ENCODE assay signal across 8 cellular contexts in the genomic region with DNA sequence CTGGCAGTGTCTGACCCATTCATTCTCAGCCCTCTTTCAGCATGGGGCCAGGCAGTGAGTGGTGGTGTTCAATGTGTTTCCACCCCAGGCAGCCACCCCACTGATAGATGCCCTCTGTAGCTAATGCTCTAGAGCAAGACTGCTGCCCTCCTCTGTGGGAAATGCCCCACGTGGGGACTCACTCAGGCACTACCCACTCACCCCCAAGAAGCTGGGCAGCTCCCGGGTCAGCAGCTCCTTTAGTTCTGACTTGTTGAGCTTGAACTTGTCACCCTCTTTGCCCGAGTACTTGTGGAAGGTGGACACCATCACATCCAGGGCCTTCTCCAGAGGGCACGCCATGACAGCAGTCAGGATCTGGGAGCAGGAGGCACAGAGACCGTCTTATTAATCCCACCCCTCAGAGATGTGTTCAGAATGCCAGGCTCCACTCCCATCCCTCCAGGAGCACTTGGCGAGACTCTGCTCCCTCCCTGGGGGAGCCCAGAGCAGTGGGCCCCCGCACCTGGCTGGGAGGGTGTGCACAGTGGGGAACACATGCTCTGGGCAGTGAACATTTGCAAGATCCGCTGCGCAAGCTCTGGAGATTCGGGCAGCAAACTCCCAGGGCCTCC. TPM values are rescaled to one million over a fixed set of nuclear protein-coding genes. Genes with fewer than 3 reads are reported as not detected.
DNase-seq lines count a peak whose midpoint lies in the region; ATAC-seq and TF ChIP-seq lines count a peak whose summit lies in the region.

No MANE protein-coding gene starts in this region.

- peaks cover 8% of the 10 kb centered on the region for H3F3A ChIP-seq in smooth muscle cell (ENCODE audit: low read depth)

- H3K9me3 ChIP-seq in hepatocyte (ENCODE audit: low read depth) = no peaks in the 10 kb centered on the region
- no peaks in the 10 kb centered on the region for H3K9me3 ChIP-seq in smooth muscle cell (replicated peaks; ENCODE audit: low read depth)

- H3K9me2 ChIP-seq in hepatocyte (replicated peaks; ENCODE audit: insufficient read depth) = no peaks in the 10 kb centered on the region

- peak overlapping the region; percentile 51 for H3K9ac ChIP-seq in smooth muscle cell (ENCODE audit: low read depth)

- WGBS in hepatocyte (ENCODE audit: low lambda C conversion rate, missing lambda C conversion rate) = 34% methylated on average over 10 of the region's 10 CpGs
- 35% methylated on average over 10 of the region's 10 CpGs for WGBS in smooth muscle cell (ENCODE audit: low lambda C conversion rate)

- no peak for DNase-seq in H7
- DNase-seq in hepatocyte (ENCODE audit: low spot score) = no peak
- DNase-seq in smooth muscle cell (lab: John Stamatoyannopoulos, UW; ENCODE audit: unreplicated experiment) = no peak
- no peak for DNase-seq in T1000 (lab: John Stamatoyannopoulos, UW)

- H3K4me3 ChIP-seq in H7 (ENCODE audit: insufficient read depth, low read depth, low read length) (peak overlapping the region; percentile 11; the same call in 1 of the 2 replicates), WI38 (ENCODE audit: low read depth, low read length) (peak overlapping the region; percentile 57), hepatocyte (no peak overlapping the region), smooth muscle cell (peak overlapping the region; percentile 39)

- H3K4me2 ChIP-seq in hepatocyte = peak overlapping the region; percentile 72
- peak overlapping the region; percentile 84 for H3K4me2 ChIP-seq in smooth muscle cell

- no peak for ATAC-seq in HG02884 (IDR thresholded peaks at IDR 0.05; ENCODE audit: unreplicated experiment)
- ATAC-seq in HG02970 (IDR thresholded peaks at IDR 0.05; ENCODE audit: low FRiP score, unreplicated experiment) = no peak
- no peak for ATAC-seq in GM18502 (IDR thresholded peaks at IDR 0.05; ENCODE audit: poor library complexity, unreplicated experiment)

- H3K4me1 ChIP-seq in hepatocyte (ENCODE audit: insufficient read depth) (peaks cover 61% of the 10 kb centered on the region), smooth muscle cell (ENCODE audit: low read depth) (peaks cover 46% of the 10 kb centered on the region)

- H4K20me1 ChIP-seq in hepatocyte (ENCODE audit: insufficient read depth, poor library complexity, severe bottlenecking) (no peaks in the 10 kb centered on the region), smooth muscle cell (ENCODE audit: low read depth) (no peaks in the 10 kb centered on the region)

- H3K79me2 ChIP-seq in hepatocyte (peaks cover 9% of the 10 kb centered on the region), smooth muscle cell (ENCODE audit: low read depth) (no peaks in the 10 kb centered on the region)

- H3K27me3 ChIP-seq in H7 (ENCODE audit: control insufficient read depth, insufficient read depth, low read length) (peaks cover under 1% of the 10 kb centered on the region; the same call in 1 of the 2 replicates), hepatocyte (no peaks in the 10 kb centered on the region), smooth muscle cell (ENCODE audit: low read depth) (no peaks in the 10 kb centered on the region)

- TF ChIP-seq CTCF in WI38 (IDR thresholded peaks at IDR 0.05; ENCODE audit: low read depth, low read length) (no peak), hepatocyte (IDR thresholded peaks at IDR 0.05; ENCODE audit: poor library complexity) (no peak), smooth muscle cell (IDR thresholded peaks at IDR 0.05; ENCODE audit: borderline replicate concordance, insufficient read depth, poor library complexity, severe bottlenecking) (no peak)

- H3K27ac ChIP-seq in hepatocyte (peak overlapping the region; percentile 97), smooth muscle cell (ENCODE audit: low read depth) (peak overlapping the region; percentile 93)

- peak overlapping the region; percentile 21 for H2AFZ ChIP-seq in hepatocyte
- no peak overlapping the region for H2AFZ ChIP-seq in smooth muscle cell (ENCODE audit: low read depth)

- H3K36me3 ChIP-seq in H7 (replicated peaks; ENCODE audit: control insufficient read depth, insufficient read depth, low read length) (no peaks in the 10 kb centered on the region), hepatocyte (replicated peaks; ENCODE audit: insufficient read depth, low read depth) (no peaks in the 10 kb centered on the region), smooth muscle cell (ENCODE audit: low read depth) (no peaks in the 10 kb centered on the region)

RNA-seq across cellular contexts. Expression of gene S100A4, which starts 1.0 kb away (rescaled TPM):
- total RNA-seq in H7 (2014; rRNA removed; shearing (Covaris generic)) = 17.3 and 18.0 TPM in 2 replicates
- total RNA-seq in hepatocyte (64.1 and 101 TPM in 2 replicates), smooth muscle cell (1,139 and 1,222 TPM in 2 replicates)
- polyA plus RNA-seq in hepatocyte (116 and 187 TPM in 2 replicates), smooth muscle cell (1,491 and 1,802 TPM in 2 replicates)

RNA-seq across cellular contexts. Expression of gene S100A5, which starts 3.8 kb away (rescaled TPM):
- total RNA-seq in H7 (2014; rRNA removed; shearing (Covaris generic)) = not detected in 2 replicates
- total RNA-seq in hepatocyte = not detected in 2 replicates
- 0.54 and 1.0 TPM in 2 replicates for polyA plus RNA-seq in hepatocyte
- total RNA-seq in smooth muscle cell = 1.6 and 5.7 TPM in 2 replicates
- 4.8 and 6.2 TPM in 2 replicates for polyA plus RNA-seq in smooth muscle cell

RNA-seq across cellular contexts. Expression of gene S100A3, which starts 4.5 kb away (rescaled TPM):
- 0.30 and 0.31 TPM in 2 replicates for total RNA-seq in H7 (2014; rRNA removed; shearing (Covaris generic))
- total RNA-seq in hepatocyte = 2.6 and 2.7 TPM in 2 replicates
- 1.9 and 6.1 TPM in 2 replicates for polyA plus RNA-seq in hepatocyte
- 11.2 and 13.9 TPM in 2 replicates for total RNA-seq in smooth muscle cell
- 18.0 and 19.8 TPM in 2 replicates for polyA plus RNA-seq in smooth muscle cell

RNA-seq across cellular contexts. Expression of gene S100A6, which starts 8.8 kb away (rescaled TPM):
- 1.3 and 1.4 TPM in 2 replicates for total RNA-seq in H7 (2014; rRNA removed; shearing (Covaris generic))
- total RNA-seq in hepatocyte = 140 and 173 TPM in 2 replicates
- 657 and 701 TPM in 2 replicates for polyA plus RNA-seq in hepatocyte
- total RNA-seq in smooth muscle cell = 410 and 499 TPM in 2 replicates
- polyA plus RNA-seq in smooth muscle cell = 1,358 and 1,471 TPM in 2 replicates

RNA-seq across cellular contexts. Expression of gene S100A2, which starts 21.1 kb away (rescaled TPM):
- 0.94 TPM in 1 of 2 replicates, not detected in the other for total RNA-seq in H7 (2014; rRNA removed; shearing (Covaris generic))
- total RNA-seq in hepatocyte (1.7 and 4.2 TPM in 2 replicates), smooth muscle cell (2.3 and 7.3 TPM in 2 replicates)
- polyA plus RNA-seq in hepatocyte (6.9 and 10.3 TPM in 2 replicates), smooth muscle cell (16.6 and 20.4 TPM in 2 replicates)

Comparison
In these comparisons a context has a peak if more than half of its experiments do, and no peak if none do; other contexts are left out.
1. RNA of gene S100A4, which starts 1.0 kb away (total RNA-seq): 1,139 to 1,222 TPM in smooth muscle cell; 64.1 to 101 TPM in hepatocyte and 17.3 to 18.0 TPM in H7; every median in the first group is over 10 times any median in the second.